Comparison of ENCODE assay signal across 20 cellular contexts in the genomic region with DNA sequence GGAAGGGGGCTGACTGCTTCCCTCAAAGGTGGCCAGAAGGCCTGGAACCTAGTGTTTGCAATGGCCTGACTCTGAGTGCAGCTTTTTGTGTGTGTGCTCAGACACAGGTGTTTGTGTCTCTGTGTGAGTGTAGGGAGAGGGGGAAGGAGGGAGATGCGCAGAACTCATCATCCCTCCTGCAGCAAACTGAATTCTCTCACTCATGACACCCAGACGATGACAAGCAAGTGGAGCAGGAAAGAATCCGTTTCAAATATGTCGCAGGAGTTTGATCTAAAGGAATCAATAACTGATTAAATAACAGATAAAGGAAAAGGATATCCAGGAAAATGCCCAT.
A peak's percentile ranks its signal among the peaks of the same experiment; 100 is the strongest.
DNase-seq lines count a peak whose midpoint lies in the region; ATAC-seq and FAIRE-seq lines count a peak whose summit lies in the region.
"Had no signal": no experiment of that assay in that cellular context is flagged by ENCODE, and none has a peak within 500 bp of the region (broad histone marks: within the 10 kb centered on the region; RNA-seq: fewer than 3 reads in every experiment).

No MANE protein-coding gene starts in this region.

- no peaks in the 10 kb centered on the region for H3K36me3 ChIP-seq in CD8-positive, alpha-beta memory T cell (ENCODE audit: insufficient read depth, low read length)
- no peaks in the 10 kb centered on the region for H3K36me3 ChIP-seq in naive thymus-derived CD4-positive, alpha-beta T cell (ENCODE audit: control insufficient read depth in 2 of 3, insufficient read depth in 3 of 3, low read length in 3 of 3)
- no peaks in the 10 kb centered on the region for H3K36me3 ChIP-seq in mesenchymal stem cell (ENCODE audit: control insufficient read depth in 1 of 2, insufficient read depth in 2 of 2, low read depth in 1 of 2, low read length in 2 of 2)
- H3K36me3 ChIP-seq: brain microvascular endothelial cell, thyroid gland had no signal

- CTCF ChIA-PET in CD8-positive, alpha-beta memory T cell (lab: Charles Lee): interaction anchor here (1.0 to 1.3 kb wide), 2 partner anchors 19 to 260 kb away, joined by 3 to 4 read pairs; no protein-coding TSS in a partner anchor
- CTCF ChIA-PET in activated CD4-positive, alpha-beta memory T cell treated with anti-CD3 and anti-CD28 coated beads, Interleukin-2, amount 10 ng/mL, durations not matched to agents 7 days and 5 days (lab: Charles Lee): interaction anchor here (0.8 to 1.3 kb wide), 3 partner anchors 8 to 101 kb away, joined by 3 to 4 read pairs (median 4); partner anchors contain the start of gene TNFAIP3
- CTCF ChIA-PET in naive thymus-derived CD4-positive, alpha-beta T cell (lab: Charles Lee): interaction anchor here (0.9 kb wide), 1 partner anchor 24 kb away, joined by 3 read pairs; no protein-coding TSS in a partner anchor

- H3K36me3 Mint-ChIP-seq in CD8-positive, alpha-beta memory T cell: peaks cover 0 to 3% (median 0%) of the 10 kb centered on the region in 3 donors
- peaks cover 4% of the 10 kb centered on the region for H3K36me3 Mint-ChIP-seq in activated CD4-positive, alpha-beta memory T cell treated with anti-CD3 and anti-CD28 coated beads, Interleukin-2, amount 10 ng/mL, durations not matched to agents 7 days and 5 days (ENCODE audit: low read depth)
- H3K36me3 Mint-ChIP-seq in naive thymus-derived CD4-positive, alpha-beta T cell: peaks cover 0 to 13% (median 0%) of the 10 kb centered on the region in 5 donors
- H3K36me3 Mint-ChIP-seq: stimulated activated memory B cell treated with anti-CD40 and anti-IgM and Interleukin-4, amounts not matched to agents 10 μg/mL and 1 μg/mL and 100 μg/mL, for 72 hours had no signal

- H4K91ac ChIP-seq in mesenchymal stem cell (ENCODE audit: low read length): no peak overlapping the region

- no peak overlapping the region for H4K8ac ChIP-seq in mesenchymal stem cell (ENCODE audit: low read length)

- H3K27ac Mint-ChIP-seq in CD8-positive, alpha-beta memory T cell: peak overlapping the region in 7 of 8 donors; percentile 7 to 94 (median 88)
- H3K27ac Mint-ChIP-seq in activated CD4-positive, alpha-beta memory T cell treated with anti-CD3 and anti-CD28 coated beads, Interleukin-2, amount 10 ng/mL, durations not matched to agents 7 days and 5 days: peak overlapping the region; percentile 52
- H3K27ac Mint-ChIP-seq in naive thymus-derived CD4-positive, alpha-beta T cell: peak overlapping the region in 3 of 9 donors; percentile 1 to 11 (median 3)
- H3K27ac Mint-ChIP-seq: activated B cell treated with CpG ODN at 0.5 μM for 24 hours had no signal

- H2BK15ac ChIP-seq in mesenchymal stem cell (ENCODE audit: low read depth, poor library complexity, severe bottlenecking): no peak overlapping the region

- peak overlapping the region in 1 of 2 experiments; percentile 20 for H3K14ac ChIP-seq in mesenchymal stem cell (ENCODE audit: low read length in 2 of 2)

- peak; percentile 29 for ATAC-seq in naive thymus-derived CD4-positive, alpha-beta T cell
- ATAC-seq in GM21723 (IDR thresholded peaks at IDR 0.05; ENCODE audit: unreplicated experiment) (no peak), GM21529 (IDR thresholded peaks at IDR 0.05; ENCODE audit: unreplicated experiment) (no peak)
- ATAC-seq: right cardiac atrium; stimulated activated memory B cell treated with anti-CD40 and anti-IgM and Interleukin-4, amounts not matched to agents 10 μg/mL and 1 μg/mL and 100 μg/mL, for 72 hours had no signal

- H3K9ac ChIP-seq in mesenchymal stem cell (ENCODE audit: low read length): no peak overlapping the region

- POLR2A ChIA-PET in CD8-positive, alpha-beta memory T cell (lab: Charles Lee): interaction anchor here (0.7 kb wide), 1 partner anchor 101 kb away, joined by 3 read pairs; no protein-coding TSS in a partner anchor
- POLR2A ChIA-PET in activated CD4-positive, alpha-beta memory T cell treated with anti-CD3 and anti-CD28 coated beads, Interleukin-2, amount 10 ng/mL, durations not matched to agents 7 days and 5 days (lab: Charles Lee): interaction anchor here (1.3 kb wide), 2 partner anchors 9 to 101 kb away, joined by 3 read pairs; partner anchors contain the start of gene TNFAIP3
- POLR2A ChIA-PET in naive thymus-derived CD4-positive, alpha-beta T cell (lab: Charles Lee): no interaction called here

- H3K18ac ChIP-seq in mesenchymal stem cell (ENCODE audit: low read depth in 1 of 2, low read length in 2 of 2): no peak overlapping the region

- H3K27ac ChIP-seq in CD8-positive, alpha-beta memory T cell (ENCODE audit: low read depth, low read length): no peak overlapping the region
- H3K27ac ChIP-seq in naive thymus-derived CD4-positive, alpha-beta T cell (ENCODE audit: low read depth, low read length): no peak overlapping the region
- H3K27ac ChIP-seq in mesenchymal stem cell (ENCODE audit: low read length, poor library complexity, severe bottlenecking): no peak overlapping the region
- H3K27ac ChIP-seq: brain microvascular endothelial cell, thyroid gland had no signal

- no peak overlapping the region for H3K4me3 ChIP-seq in CD8-positive, alpha-beta memory T cell (ENCODE audit: low read length)
- no peak overlapping the region for H3K4me3 ChIP-seq in naive thymus-derived CD4-positive, alpha-beta T cell (ENCODE audit: low read length)
- no peak overlapping the region for H3K4me3 ChIP-seq in mesenchymal stem cell (ENCODE audit: insufficient read depth in 1 of 2, low read depth in 1 of 2, low read length in 2 of 2)
- H3K4me3 ChIP-seq: lung, thyroid gland had no signal

- H3K79me1 ChIP-seq in mesenchymal stem cell (replicated peaks; ENCODE audit: low read length, poor library complexity, severe bottlenecking): no peaks in the 10 kb centered on the region

- peaks cover 54 to 71% (median 61%) of the 10 kb centered on the region in 3 donors for H3K4me1 Mint-ChIP-seq in CD8-positive, alpha-beta memory T cell
- H3K4me1 Mint-ChIP-seq in activated CD4-positive, alpha-beta memory T cell treated with anti-CD3 and anti-CD28 coated beads, Interleukin-2, amount 10 ng/mL, durations not matched to agents 7 days and 5 days: peaks cover 37% of the 10 kb centered on the region
- H3K4me1 Mint-ChIP-seq in naive thymus-derived CD4-positive, alpha-beta T cell: peaks cover 16 to 56% (median 20%) of the 10 kb centered on the region in 7 donors

- no peaks in the 10 kb centered on the region for H3K9me3 ChIP-seq in CD8-positive, alpha-beta memory T cell (ENCODE audit: low read length)
- no peaks in the 10 kb centered on the region for H3K9me3 ChIP-seq in naive thymus-derived CD4-positive, alpha-beta T cell (ENCODE audit: control insufficient read depth in 2 of 3, low read length in 3 of 3)
- H3K9me3 ChIP-seq in mesenchymal stem cell (ENCODE audit: control insufficient read depth, low read length): no peaks in the 10 kb centered on the region
- H3K9me3 ChIP-seq: thyroid gland had no signal

- peaks cover 9% of the 10 kb centered on the region for H3K4me1 ChIP-seq in CD8-positive, alpha-beta memory T cell (ENCODE audit: insufficient read depth, low read length)
- H3K4me1 ChIP-seq in naive thymus-derived CD4-positive, alpha-beta T cell (ENCODE audit: control insufficient read depth in 2 of 2, insufficient read depth in 2 of 2, low read length in 2 of 2): peaks cover 7 to 12% of the 10 kb centered on the region in 2 donors
- H3K4me1 ChIP-seq in mesenchymal stem cell (ENCODE audit: control insufficient read depth, insufficient read depth, low read depth, low read length): peaks cover 2% of the 10 kb centered on the region
- H3K4me1 ChIP-seq: thyroid gland had no signal

- H3K27me3 Mint-ChIP-seq in CD8-positive, alpha-beta memory T cell: no peaks in the 10 kb centered on the region
- no peaks in the 10 kb centered on the region for H3K27me3 Mint-ChIP-seq in activated CD4-positive, alpha-beta memory T cell treated with anti-CD3 and anti-CD28 coated beads, Interleukin-2, amount 10 ng/mL, durations not matched to agents 7 days and 5 days
- no peaks in the 10 kb centered on the region for H3K27me3 Mint-ChIP-seq in naive thymus-derived CD4-positive, alpha-beta T cell
- H3K27me3 Mint-ChIP-seq: activated B cell treated with CpG ODN at 0.5 μM for 24 hours; activated naive CD4-positive, alpha-beta T cell treated with anti-CD3 and anti-CD28 coated beads, Interleukin-2, amount 50 U/mL, for 24 hours had no signal

- intact Hi-C loops in naive thymus-derived CD4-positive, alpha-beta T cell (cut with micrococcal nuclease): no loop called here

- peak; percentile 31 for FAIRE-seq in GM19239 (lab: Jason Lieb, UNC)

- no peak overlapping the region for H2BK120ac ChIP-seq in mesenchymal stem cell (ENCODE audit: low read depth, low read length)

- no CpG with 5 or more reads among the region's 4 CpGs for WGBS in mesenchymal stem cell

- no peaks in the 10 kb centered on the region for H3K27me3 ChIP-seq in CD8-positive, alpha-beta memory T cell (ENCODE audit: insufficient read depth, low read length, poor library complexity, severe bottlenecking)
- no peaks in the 10 kb centered on the region for H3K27me3 ChIP-seq in naive thymus-derived CD4-positive, alpha-beta T cell (ENCODE audit: control insufficient read depth in 2 of 2, insufficient read depth in 2 of 2, low read length in 2 of 2)
- H3K27me3 ChIP-seq in mesenchymal stem cell (ENCODE audit: control insufficient read depth in 1 of 2, insufficient read depth in 1 of 2, low read length in 2 of 2): no peaks in the 10 kb centered on the region
- H3K27me3 ChIP-seq: brain microvascular endothelial cell, thyroid gland had no signal

- no peak overlapping the region for H2BK12ac ChIP-seq in mesenchymal stem cell (ENCODE audit: low read length in 2 of 2)

- no peak overlapping the region for H3K4me2 ChIP-seq in mesenchymal stem cell (ENCODE audit: low read length, poor library complexity, severe bottlenecking)

- no peak overlapping the region for H3K4ac ChIP-seq in mesenchymal stem cell (ENCODE audit: low read depth in 1 of 2, low read length in 2 of 2)

- no peak overlapping the region for H2BK5ac ChIP-seq in mesenchymal stem cell (ENCODE audit: low read depth, low read length, poor library complexity, severe bottlenecking)

- H3K23ac ChIP-seq in mesenchymal stem cell (ENCODE audit: low read length in 2 of 2): no peak overlapping the region

- DNase-seq in CD8-positive, alpha-beta memory T cell: no peak
- no peak for DNase-seq in GM19239 (ENCODE audit: insufficient read length, low spot score)
- no peak for DNase-seq in activated CD4-positive, alpha-beta memory T cell treated with anti-CD3 and anti-CD28 coated beads, Interleukin-2, amount 10 ng/mL, durations not matched to agents 7 days and 5 days
- no peak for DNase-seq in naive thymus-derived CD4-positive, alpha-beta T cell
- no peak for DNase-seq in mesenchymal stem cell
- DNase-seq: activated B cell treated with CpG ODN at 0.5 μM for 24 hours; activated CD8-positive, alpha-beta memory T cell treated with anti-CD3 and anti-CD28 coated beads, Interleukin-2, amount 50 U/mL, for 48 hours; brain microvascular endothelial cell; Calu3; cortex of kidney; H7; islet precursor cell; NCI-H748 treated with DMSO at 0.1 percent for 48 hours; right cardiac atrium; thyroid gland had no signal

- no peaks in the 10 kb centered on the region for H3K9me3 Mint-ChIP-seq in CD8-positive, alpha-beta memory T cell
- H3K9me3 Mint-ChIP-seq in activated CD4-positive, alpha-beta memory T cell treated with anti-CD3 and anti-CD28 coated beads, Interleukin-2, amount 10 ng/mL, durations not matched to agents 7 days and 5 days: no peaks in the 10 kb centered on the region
- H3K9me3 Mint-ChIP-seq in naive thymus-derived CD4-positive, alpha-beta T cell: peaks cover 0 to 8% (median 0%) of the 10 kb centered on the region in 11 donors
- H3K9me3 Mint-ChIP-seq: activated B cell treated with CpG ODN at 0.5 μM for 24 hours; activated naive CD4-positive, alpha-beta T cell treated with anti-CD3 and anti-CD28 coated beads, Interleukin-2, amount 50 U/mL, for 24 hours had no signal

- H2AK5ac ChIP-seq in mesenchymal stem cell (ENCODE audit: low read length, severe bottlenecking): no peak overlapping the region

- H2AFZ ChIP-seq in mesenchymal stem cell (ENCODE audit: low read depth, low read length): no peak overlapping the region

- peak overlapping the region in 2 of 7 donors; percentile 23 to 71 for H3K4me3 Mint-ChIP-seq in CD8-positive, alpha-beta memory T cell
- H3K4me3 Mint-ChIP-seq in activated CD4-positive, alpha-beta memory T cell treated with anti-CD3 and anti-CD28 coated beads, Interleukin-2, amount 10 ng/mL, durations not matched to agents 7 days and 5 days: no peak overlapping the region
- H3K4me3 Mint-ChIP-seq in naive thymus-derived CD4-positive, alpha-beta T cell: no peak overlapping the region
- H3K4me3 Mint-ChIP-seq: activated B cell treated with CpG ODN at 0.5 μM for 24 hours; stimulated activated memory B cell treated with anti-CD40 and anti-IgM and Interleukin-4, amounts not matched to agents 10 μg/mL and 1 μg/mL and 100 μg/mL, for 72 hours had no signal
